Comparison of ENCODE assay signal across 1 cellular context in the genomic region with DNA sequence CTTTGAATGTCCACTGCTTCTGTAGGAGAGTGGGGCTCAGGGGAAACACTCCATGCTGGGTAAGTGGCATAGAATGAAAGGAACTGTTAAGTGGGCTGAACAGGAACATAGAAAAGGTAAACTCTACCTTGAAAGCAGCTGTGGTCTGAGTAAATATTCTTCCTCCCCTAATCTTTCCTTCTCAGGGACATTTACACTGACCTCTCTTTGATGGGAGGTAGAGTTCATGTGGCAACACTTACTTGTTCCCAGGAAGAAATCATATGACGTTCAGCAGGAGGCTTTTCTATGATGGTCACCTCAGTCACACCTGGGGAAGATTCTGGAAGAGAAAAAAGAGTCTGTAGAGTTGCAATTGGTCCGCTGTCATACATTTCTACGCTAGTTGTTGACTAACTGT.
A peak's percentile ranks its signal among the peaks of the same experiment; 100 is the strongest.
TF ChIP-seq lines count a peak whose summit lies in the region.

No MANE protein-coding gene starts in this region.

TF ChIP-seq in HepG2, 621 proteins besides CTCF, POLR2A, EP300 and RAD21:
- TF ChIP-seq, protein P1, sequence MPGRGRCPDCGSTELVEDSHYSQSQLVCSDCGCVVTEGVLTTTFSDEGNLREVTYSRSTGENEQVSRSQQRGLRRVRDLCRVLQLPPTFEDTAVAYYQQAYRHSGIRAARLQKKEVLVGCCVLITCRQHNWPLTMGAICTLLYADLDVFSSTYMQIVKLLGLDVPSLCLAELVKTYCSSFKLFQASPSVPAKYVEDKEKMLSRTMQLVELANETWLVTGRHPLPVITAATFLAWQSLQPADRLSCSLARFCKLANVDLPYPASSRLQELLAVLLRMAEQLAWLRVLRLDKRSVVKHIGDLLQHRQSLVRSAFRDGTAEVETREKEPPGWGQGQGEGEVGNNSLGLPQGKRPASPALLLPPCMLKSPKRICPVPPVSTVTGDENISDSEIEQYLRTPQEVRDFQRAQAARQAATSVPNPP (CRISPR knock-in tag; IDR thresholded peaks at IDR 0.05) = no peak
- TF ChIP-seq, protein P2, sequence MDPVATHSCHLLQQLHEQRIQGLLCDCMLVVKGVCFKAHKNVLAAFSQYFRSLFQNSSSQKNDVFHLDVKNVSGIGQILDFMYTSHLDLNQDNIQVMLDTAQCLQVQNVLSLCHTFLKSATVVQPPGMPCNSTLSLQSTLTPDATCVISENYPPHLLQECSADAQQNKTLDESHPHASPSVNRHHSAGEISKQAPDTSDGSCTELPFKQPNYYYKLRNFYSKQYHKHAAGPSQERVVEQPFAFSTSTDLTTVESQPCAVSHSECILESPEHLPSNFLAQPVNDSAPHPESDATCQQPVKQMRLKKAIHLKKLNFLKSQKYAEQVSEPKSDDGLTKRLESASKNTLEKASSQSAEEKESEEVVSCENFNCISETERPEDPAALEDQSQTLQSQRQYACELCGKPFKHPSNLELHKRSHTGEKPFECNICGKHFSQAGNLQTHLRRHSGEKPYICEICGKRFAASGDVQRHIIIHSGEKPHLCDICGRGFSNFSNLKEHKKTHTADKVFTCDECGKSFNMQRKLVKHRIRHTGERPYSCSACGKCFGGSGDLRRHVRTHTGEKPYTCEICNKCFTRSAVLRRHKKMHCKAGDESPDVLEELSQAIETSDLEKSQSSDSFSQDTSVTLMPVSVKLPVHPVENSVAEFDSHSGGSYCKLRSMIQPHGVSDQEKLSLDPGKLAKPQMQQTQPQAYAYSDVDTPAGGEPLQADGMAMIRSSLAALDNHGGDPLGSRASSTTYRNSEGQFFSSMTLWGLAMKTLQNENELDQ (CRISPR knock-in tag; IDR thresholded peaks at IDR 0.05; ENCODE audit: borderline replicate concordance) = no peak
- TF ChIP-seq FOXA1 (IDR thresholded peaks at IDR 0.05) (no peak), FOXA1 (CRISPR knock-in tag; IDR thresholded peaks at IDR 0.05) (peak; percentile 17; the same call in 1 of the 2 replicates), BCL6 (CRISPR knock-in tag; IDR thresholded peaks at IDR 0.05) (peak; percentile 64), ISL2 (CRISPR knock-in tag; IDR thresholded peaks at IDR 0.05) (peak; percentile 38; the same call in 1 of the 2 replicates), FOXC1 (CRISPR knock-in tag; IDR thresholded peaks at IDR 0.05; ENCODE audit: borderline replicate concordance) (no peak), ZNF724P (CRISPR knock-in tag; IDR thresholded peaks at IDR 0.05; ENCODE audit: borderline replicate concordance) (no peak), ZNF670 (CRISPR knock-in tag; IDR thresholded peaks at IDR 0.05; ENCODE audit: borderline replicate concordance) (no peak), PRMT3 (CRISPR knock-in tag; IDR thresholded peaks at IDR 0.05; ENCODE audit: borderline replicate concordance, low read depth) (no peak), NFE2 (CRISPR knock-in tag; IDR thresholded peaks at IDR 0.05) (no peak), AKAP8 (CRISPR knock-in tag; IDR thresholded peaks at IDR 0.05) (no peak), GATA4 (IDR thresholded peaks at IDR 0.05; ENCODE audit: borderline replicate concordance, low read depth) (no peak), TCF7 (IDR thresholded peaks at IDR 0.05; ENCODE audit: low read depth) (peak; percentile 57; the same call in 1 of the 2 replicates), AGO2 (optimal IDR thresholded peaks at IDR 0.05; ENCODE audit: low read depth, low read length) (no peak), YEATS4 (CRISPR knock-in tag; IDR thresholded peaks at IDR 0.05; ENCODE audit: borderline replicate concordance) (no peak), ATAD3A (CRISPR knock-in tag; IDR thresholded peaks at IDR 0.05) (no peak), ZBTB1 (CRISPR knock-in tag; IDR thresholded peaks at IDR 0.05; ENCODE audit: borderline replicate concordance) (no peak), NR2F6 (IDR thresholded peaks at IDR 0.05) (peak; percentile 47), NR2F6 (CRISPR knock-in tag; IDR thresholded peaks at IDR 0.05) (no peak), NFE2L1 (CRISPR knock-in tag; IDR thresholded peaks at IDR 0.05; ENCODE audit: borderline replicate concordance) (no peak), ZNF747 (CRISPR knock-in tag; IDR thresholded peaks at IDR 0.05; ENCODE audit: borderline replicate concordance) (no peak), NR2F2 (IDR thresholded peaks at IDR 0.05; ENCODE audit: borderline replicate concordance, low read depth) (0 out of 2 replicates have a peak, but pooled peaks have one; percentile 21), RARA (CRISPR knock-in tag; IDR thresholded peaks at IDR 0.05) (0 out of 2 replicates have a peak, but pooled peaks have one; percentile 7), ZNF557 (CRISPR knock-in tag; IDR thresholded peaks at IDR 0.05) (no peak)
- TF ChIP-seq, protein P3, sequence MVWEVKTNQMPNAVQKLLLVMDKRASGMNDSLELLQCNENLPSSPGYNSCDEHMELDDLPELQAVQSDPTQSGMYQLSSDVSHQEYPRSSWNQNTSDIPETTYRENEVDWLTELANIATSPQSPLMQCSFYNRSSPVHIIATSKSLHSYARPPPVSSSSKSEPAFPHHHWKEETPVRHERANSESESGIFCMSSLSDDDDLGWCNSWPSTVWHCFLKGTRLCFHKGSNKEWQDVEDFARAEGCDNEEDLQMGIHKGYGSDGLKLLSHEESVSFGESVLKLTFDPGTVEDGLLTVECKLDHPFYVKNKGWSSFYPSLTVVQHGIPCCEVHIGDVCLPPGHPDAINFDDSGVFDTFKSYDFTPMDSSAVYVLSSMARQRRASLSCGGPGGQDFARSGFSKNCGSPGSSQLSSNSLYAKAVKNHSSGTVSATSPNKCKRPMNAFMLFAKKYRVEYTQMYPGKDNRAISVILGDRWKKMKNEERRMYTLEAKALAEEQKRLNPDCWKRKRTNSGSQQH (CRISPR knock-in tag; IDR thresholded peaks at IDR 0.05; ENCODE audit: low read depth) = no peak
- TF ChIP-seq, protein P4, sequence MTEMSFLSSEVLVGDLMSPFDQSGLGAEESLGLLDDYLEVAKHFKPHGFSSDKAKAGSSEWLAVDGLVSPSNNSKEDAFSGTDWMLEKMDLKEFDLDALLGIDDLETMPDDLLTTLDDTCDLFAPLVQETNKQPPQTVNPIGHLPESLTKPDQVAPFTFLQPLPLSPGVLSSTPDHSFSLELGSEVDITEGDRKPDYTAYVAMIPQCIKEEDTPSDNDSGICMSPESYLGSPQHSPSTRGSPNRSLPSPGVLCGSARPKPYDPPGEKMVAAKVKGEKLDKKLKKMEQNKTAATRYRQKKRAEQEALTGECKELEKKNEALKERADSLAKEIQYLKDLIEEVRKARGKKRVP (CRISPR knock-in tag; IDR thresholded peaks at IDR 0.05) = no peak
